In genomic region chr13:75353786-75354193, GRCh38 we compare ENCODE assay signal across 12 cellular contexts.
A peak's percentile ranks its signal among the peaks of the same experiment; 100 is the strongest.
DNase-seq lines count a peak whose midpoint lies in the region; ATAC-seq and TF ChIP-seq lines count a peak whose summit lies in the region.
"Had no signal": no experiment of that assay in that cellular context is flagged by ENCODE, and none has a peak within 500 bp of the region (broad histone marks: within the 10 kb centered on the region; RNA-seq: fewer than 3 reads in every experiment).

No MANE protein-coding gene starts in this region.

- no peaks in the 10 kb centered on the region for H3K36me3 Mint-ChIP-seq in natural killer cell
- H3K36me3 Mint-ChIP-seq in CD4-positive, alpha-beta T cell (ENCODE audit: low read depth), result no peaks in the 10 kb centered on the region

- no peak overlapping the region for H3K4me3 Mint-ChIP-seq in natural killer cell
- no peak overlapping the region for H3K4me3 Mint-ChIP-seq in CD4-positive, alpha-beta T cell
- H3K4me3 Mint-ChIP-seq: activated CD4-positive, alpha-beta T cell treated with anti-CD3 and anti-CD28 coated beads, Interleukin-2, amount 10 ng/mL, durations not matched to agents 7 days and 5 days had no signal

- H3K27ac ChIP-seq in CD4-positive, alpha-beta T cell (ENCODE audit: low read depth, low read length), result no peak overlapping the region
- H3K27ac ChIP-seq: spleen had no signal

- DNase-seq in natural killer cell, result no peak
- no peak for DNase-seq in NCI-H1417 (lab: John Stamatoyannopoulos, UW)
- no peak for DNase-seq in NCI-H526 (lab: John Stamatoyannopoulos, UW)
- no peak for DNase-seq in CD4-positive, alpha-beta T cell
- DNase-seq: activated CD4-positive, alpha-beta T cell treated with anti-CD3 and anti-CD28 coated beads, Interleukin-2, amount 10 ng/mL, durations not matched to agents 7 days and 5 days; NCI-H69; SK-N-SH; spleen had no signal

- H3K9me3 Mint-ChIP-seq in natural killer cell, result no peaks in the 10 kb centered on the region
- H3K9me3 Mint-ChIP-seq in CD4-positive, alpha-beta T cell, result no peaks in the 10 kb centered on the region

- no peaks in the 10 kb centered on the region for H3K27me3 Mint-ChIP-seq in natural killer cell (ENCODE audit: low read depth in 2 of 2)
- no peaks in the 10 kb centered on the region for H3K27me3 Mint-ChIP-seq in CD4-positive, alpha-beta T cell
- H3K27me3 Mint-ChIP-seq: activated CD4-positive, alpha-beta T cell treated with anti-CD3 and anti-CD28 coated beads, Interleukin-2, amount 10 ng/mL, durations not matched to agents 7 days and 5 days had no signal

- H3K9me3 ChIP-seq in CD4-positive, alpha-beta T cell (ENCODE audit: control insufficient read depth, low read length), result no peaks in the 10 kb centered on the region
- H3K9me3 ChIP-seq: SK-N-SH had no signal

- no peaks in the 10 kb centered on the region for H3K27me3 ChIP-seq in CD4-positive, alpha-beta T cell (ENCODE audit: control insufficient read depth, insufficient read depth, low read length)
- H3K27me3 ChIP-seq: spleen had no signal

- no peak overlapping the region for H3K27ac Mint-ChIP-seq in natural killer cell
- H3K27ac Mint-ChIP-seq in CD4-positive, alpha-beta T cell, result no peak overlapping the region
- H3K27ac Mint-ChIP-seq: activated CD4-positive, alpha-beta T cell treated with anti-CD3 and anti-CD28 coated beads, Interleukin-2, amount 10 ng/mL, durations not matched to agents 7 days and 5 days had no signal

- POLR2A ChIA-PET in CD4-positive, alpha-beta T cell (lab: Charles Lee), result no interaction called here

- intact Hi-C loops in natural killer cell (cut with micrococcal nuclease), result no loop called here
- intact Hi-C loops in CD4-positive, alpha-beta T cell (cut with DNase I, micrococcal nuclease), result no loop called here

- CTCF ChIA-PET in CD4-positive, alpha-beta T cell (lab: Charles Lee), result no interaction called here

- no peak for TF ChIP-seq CTCF in natural killer cell (IDR thresholded peaks at IDR 0.05)
- TF ChIP-seq CTCF in CD4-positive, alpha-beta T cell (IDR thresholded peaks at IDR 0.05), result no peak

- ATAC-seq in GM18867 (IDR thresholded peaks at IDR 0.05; ENCODE audit: unreplicated experiment) (peak; percentile 93), GM21723 (IDR thresholded peaks at IDR 0.05; ENCODE audit: unreplicated experiment) (peak; percentile 64), HG03442 (IDR thresholded peaks at IDR 0.05; ENCODE audit: unreplicated experiment) (peak; percentile 90), natural killer cell (peak; percentile 38 to 68 (median 52)), GM18502 (IDR thresholded peaks at IDR 0.05; ENCODE audit: poor library complexity, unreplicated experiment) (no peak)
- no peak for ATAC-seq in CD4-positive, alpha-beta T cell (ENCODE audit: poor library complexity)

- peaks cover 0 to 11% of the 10 kb centered on the region in 2 donors for H3K4me1 Mint-ChIP-seq in natural killer cell
- H3K4me1 Mint-ChIP-seq in CD4-positive, alpha-beta T cell (ENCODE audit: low read depth), result peaks cover 4% of the 10 kb centered on the region

Comparison
In these comparisons a context has a peak if more than half of its experiments do, and no peak if none do; other contexts are left out.
1. ATAC-seq: peak in GM18867 (single experiment), GM21723 (single experiment), HG03442 (single experiment) and natural killer cell (3 of 3); none in GM18502 (single experiment) and CD4-positive, alpha-beta T cell (single experiment).